ENCODE assay signal across 8 cellular contexts in the genomic region with DNA sequence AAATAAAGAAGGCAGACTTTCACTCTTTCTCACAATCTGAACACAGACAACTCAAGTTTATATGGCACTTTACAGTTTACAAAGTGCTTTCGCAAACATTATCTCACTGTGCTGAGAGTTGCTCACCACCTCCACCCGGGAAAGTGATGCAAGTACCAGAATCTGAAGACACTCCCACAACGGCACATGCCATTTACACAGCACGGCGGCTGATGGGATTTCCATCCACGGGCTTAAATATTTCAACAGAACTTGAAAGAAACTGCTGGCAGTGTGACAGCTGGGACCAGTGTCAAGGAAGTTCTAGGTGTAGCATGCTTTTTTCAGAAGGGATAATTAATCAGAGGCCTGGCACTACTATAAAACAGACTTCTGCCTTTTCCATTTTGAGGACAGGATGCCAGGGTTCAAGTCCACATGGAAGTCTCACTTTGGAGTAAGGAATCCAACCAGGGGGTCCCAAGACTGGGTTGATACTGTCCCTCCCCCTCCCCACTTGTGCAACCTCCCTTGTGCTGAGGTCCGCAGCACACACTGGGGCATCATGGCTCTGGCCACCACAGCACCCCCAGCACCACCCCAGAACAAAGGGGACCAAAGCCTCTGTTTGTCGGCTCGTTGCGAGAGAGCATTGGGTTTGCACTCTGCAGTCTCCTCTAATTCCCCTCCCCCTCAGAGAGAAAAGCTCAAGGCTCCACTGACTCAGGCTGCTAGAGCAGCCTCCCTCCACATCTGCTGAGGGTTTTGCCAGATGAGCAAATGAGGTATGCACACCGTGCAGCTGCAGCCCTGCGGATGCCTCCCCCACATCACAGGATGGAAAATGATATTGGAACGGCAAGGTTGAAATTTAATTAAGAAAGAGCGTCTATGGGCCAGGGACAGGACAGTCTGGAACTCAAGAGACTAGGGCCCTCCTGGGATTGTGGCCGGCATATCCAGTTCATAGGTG.
DNase-seq lines count a peak whose midpoint lies in the region; ATAC-seq and TF ChIP-seq lines count a peak whose summit lies in the region.

No MANE protein-coding gene starts in this region.

- intact Hi-C loops in left lung (cut with DNase I): no loop called here
- intact Hi-C loops in upper lobe of right lung (cut with DNase I): no loop called here

- H3K4me3 ChIP-seq in left lung (no peak overlapping the region), upper lobe of right lung (no peak overlapping the region)

- H3K36me3 ChIP-seq in left lung: no peaks in the 10 kb centered on the region
- H3K36me3 ChIP-seq in upper lobe of right lung: no peaks in the 10 kb centered on the region

- no peaks in the 10 kb centered on the region for H3K9me3 Mint-ChIP-seq in activated naive CD4-positive, alpha-beta T cell treated with anti-CD3 and anti-CD28 coated beads, Interleukin-2, amount 50 U/mL, for 72 hours

- H3K9me3 ChIP-seq in left lung (no peaks in the 10 kb centered on the region), upper lobe of right lung (no peaks in the 10 kb centered on the region)

- peak; percentile 71 for DNase-seq in activated effector memory CD4-positive, alpha-beta T cell treated with anti-CD3 and anti-CD28 coated beads, Interleukin-2, amount 50 U/mL, for 16 hours
- no peak for DNase-seq in activated effector memory CD4-positive, alpha-beta T cell treated with Interleukin-2 at 50 U/mL for 16 hours
- no peak for DNase-seq in activated naive CD4-positive, alpha-beta T cell treated with anti-CD3 and anti-CD28 coated beads, Interleukin-2, amount 50 U/mL, for 72 hours (ENCODE audit: low spot score in 2 of 2)
- DNase-seq in left lung: peak in 1 of 2 donors; percentile 58
- peak; percentile 80 for DNase-seq in upper lobe of right lung
- no peak for DNase-seq in LoVo (ENCODE audit: low spot score)
- no peak for DNase-seq in GDM1 (lab: John Stamatoyannopoulos, UW)

- H3K27ac ChIP-seq in left lung (no peak overlapping the region), upper lobe of right lung (no peak overlapping the region)

- ATAC-seq in activated naive CD4-positive, alpha-beta T cell treated with anti-CD3 and anti-CD28 coated beads, Interleukin-2, amount 50 U/mL, for 72 hours: peak; percentile 44 to 77
- ATAC-seq in left lung: peak; percentile 66
- ATAC-seq in upper lobe of right lung: peak; percentile 84
- ATAC-seq in GM18511 (IDR thresholded peaks at IDR 0.05; ENCODE audit: unreplicated experiment): no peak

- no peaks in the 10 kb centered on the region for H3K36me3 Mint-ChIP-seq in activated naive CD4-positive, alpha-beta T cell treated with anti-CD3 and anti-CD28 coated beads, Interleukin-2, amount 50 U/mL, for 72 hours

- H3K4me1 ChIP-seq in left lung: peaks cover 21 to 27% of the 10 kb centered on the region in 2 donors
- H3K4me1 ChIP-seq in upper lobe of right lung: peaks cover 33% of the 10 kb centered on the region

- H3K27ac Mint-ChIP-seq in activated naive CD4-positive, alpha-beta T cell treated with anti-CD3 and anti-CD28 coated beads, Interleukin-2, amount 50 U/mL, for 72 hours: peak overlapping the region; percentile 78 to 96

- TF ChIP-seq CTCF in left lung (IDR thresholded peaks at IDR 0.05): no peak
- TF ChIP-seq CTCF in upper lobe of right lung (IDR thresholded peaks at IDR 0.05): no peak

- no peaks in the 10 kb centered on the region for H3K27me3 ChIP-seq in left lung
- H3K27me3 ChIP-seq in upper lobe of right lung: no peaks in the 10 kb centered on the region

Comparison
In these comparisons a context has a peak if more than half of its experiments do, and no peak if none do; other contexts are left out.
1. DNase-seq: peak in activated effector memory CD4-positive, alpha-beta T cell treated with anti-CD3 and anti-CD28 coated beads, Interleukin-2, amount 50 U/mL, for 16 hours (single experiment) and upper lobe of right lung (single experiment); none in activated effector memory CD4-positive, alpha-beta T cell treated with Interleukin-2 at 50 U/mL for 16 hours (single experiment), activated naive CD4-positive, alpha-beta T cell treated with anti-CD3 and anti-CD28 coated beads, Interleukin-2, amount 50 U/mL, for 72 hours (0 of 2), LoVo (single experiment) and GDM1 (single experiment).